ENCODE assay signal across 24 cellular contexts in genomic region chr5:122839731-122840130, GRCh38.
"Had no signal": no experiment of that assay in that cellular context is flagged by ENCODE, and none has a peak within 500 bp of the region (broad histone marks: within the 10 kb centered on the region; RNA-seq: fewer than 3 reads in every experiment).

No MANE protein-coding gene starts in this region.

- H3K9me3 ChIP-seq: esophagus squamous epithelium, gastrocnemius medialis, left lung, lower lobe of right lung, mucosa of descending colon had no signal

- DNase-seq: effector CD8-positive, alpha-beta T cell; effector memory CD8-positive, alpha-beta T cell; endodermal cell; erythroblast; esophagus squamous epithelium; foreskin fibroblast; foreskin melanocyte; gastrocnemius medialis; glutamatergic neuron; head of caudate nucleus; heart right ventricle; hippocampal formation; left cardiac atrium; left lung; left ventricle myocardium superior; lower lobe of right lung; mesenchymal stem cell; mucosa of descending colon; naive B cell had no signal

- H3K9me3 Mint-ChIP-seq: dendritic cell treated with granulocyte-macrophage colony-stimulating factor and Interleukin-4, amounts not matched to agents 40 ng/mL and 50 ng/mL, for 4 days; effector memory CD8-positive, alpha-beta T cell had no signal

- H3K27me3 Mint-ChIP-seq: dendritic cell treated with granulocyte-macrophage colony-stimulating factor and Interleukin-4, amounts not matched to agents 40 ng/mL and 50 ng/mL, for 4 days; naive B cell had no signal

- H3K36me3 Mint-ChIP-seq: naive B cell had no signal

- H3K4me1 ChIP-seq: gastrocnemius medialis had no signal

- H3K27ac Mint-ChIP-seq: effector memory CD8-positive, alpha-beta T cell; endodermal cell; mesothelial cell of epicardium had no signal

- H3K27ac ChIP-seq: coronary artery, epithelial cell of prostate, esophagus squamous epithelium, gastrocnemius medialis, heart right ventricle, left lung, lower lobe of right lung had no signal

- H3K4me3 Mint-ChIP-seq: dendritic cell treated with granulocyte-macrophage colony-stimulating factor and Interleukin-4, amounts not matched to agents 40 ng/mL and 50 ng/mL, for 4 days; effector memory CD8-positive, alpha-beta T cell; endodermal cell; mesothelial cell of epicardium had no signal

- H3K36me3 ChIP-seq: esophagus squamous epithelium, gastrocnemius medialis, heart right ventricle, left lung, lower lobe of right lung had no signal

- H3K27me3 ChIP-seq: esophagus squamous epithelium, gastrocnemius medialis, heart right ventricle, left lung had no signal

- ATAC-seq: effector memory CD8-positive, alpha-beta T cell; esophagus mucosa; gastrocnemius medialis; heart right ventricle; left cardiac atrium; left lung; left ventricle myocardium superior; lower lobe of right lung; mucosa of descending colon had no signal

- H3K4me3 ChIP-seq: coronary artery, esophagus squamous epithelium, gastrocnemius medialis, heart right ventricle, left lung, lower lobe of right lung, mucosa of descending colon had no signal
